1 cellular context compared by ENCODE assay signal in the genomic region with DNA sequence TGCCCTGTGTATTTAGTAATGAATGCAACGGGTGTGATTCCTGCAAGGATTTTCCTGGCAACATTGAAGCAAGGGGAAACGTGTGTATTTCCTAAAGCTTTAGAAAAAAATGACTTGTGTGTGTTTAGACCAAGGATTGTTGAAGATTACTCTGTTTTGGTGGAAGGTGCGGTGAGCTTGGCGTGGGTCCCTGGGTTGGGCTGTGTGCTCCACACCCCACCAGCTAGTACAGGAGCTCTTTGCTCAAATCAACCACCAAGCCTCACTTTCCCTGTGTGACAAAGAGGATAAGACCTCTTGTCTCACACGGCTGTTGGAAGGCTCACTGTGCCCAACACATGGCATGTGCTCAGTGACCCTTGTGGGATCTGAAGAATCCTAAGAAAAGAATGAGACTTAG.
TF ChIP-seq lines count a peak whose summit lies in the region.

No MANE protein-coding gene starts in this region.

TF ChIP-seq in H1, 55 proteins besides CTCF, POLR2A, EP300 and RAD21:
- TF ChIP-seq BCL11A (IDR thresholded peaks at IDR 0.05; ENCODE audit: low read depth in 2 of 2, low read length in 2 of 2) (no peak), CTBP2 (IDR thresholded peaks at IDR 0.05; ENCODE audit: borderline replicate concordance, insufficient read depth, insufficient read length, low read length) (no peak), KDM1A (IDR thresholded peaks at IDR 0.05; ENCODE audit: borderline replicate concordance, low read length) (no peak), TCF12 (IDR thresholded peaks at IDR 0.05; ENCODE audit: low read depth, low read length) (no peak), TEAD4 (IDR thresholded peaks at IDR 0.05; ENCODE audit: low read depth, low read length) (no peak), TBP (IDR thresholded peaks at IDR 0.05; ENCODE audit: low read depth, low read length) (no peak), EGR1 (IDR thresholded peaks at IDR 0.05; ENCODE audit: borderline replicate concordance, low read depth, low read length) (no peak)
- TF ChIP-seq, protein P1, sequence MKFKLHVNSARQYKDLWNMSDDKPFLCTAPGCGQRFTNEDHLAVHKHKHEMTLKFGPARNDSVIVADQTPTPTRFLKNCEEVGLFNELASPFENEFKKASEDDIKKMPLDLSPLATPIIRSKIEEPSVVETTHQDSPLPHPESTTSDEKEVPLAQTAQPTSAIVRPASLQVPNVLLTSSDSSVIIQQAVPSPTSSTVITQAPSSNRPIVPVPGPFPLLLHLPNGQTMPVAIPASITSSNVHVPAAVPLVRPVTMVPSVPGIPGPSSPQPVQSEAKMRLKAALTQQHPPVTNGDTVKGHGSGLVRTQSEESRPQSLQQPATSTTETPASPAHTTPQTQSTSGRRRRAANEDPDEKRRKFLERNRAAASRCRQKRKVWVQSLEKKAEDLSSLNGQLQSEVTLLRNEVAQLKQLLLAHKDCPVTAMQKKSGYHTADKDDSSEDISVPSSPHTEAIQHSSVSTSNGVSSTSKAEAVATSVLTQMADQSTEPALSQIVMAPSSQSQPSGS (IDR thresholded peaks at IDR 0.05; ENCODE audit: low read length), result no peak
